ENCODE assay signal across 1 cellular context in genomic region chr5:109900911-109901627, GRCh38.
A peak's percentile ranks its signal among the peaks of the same experiment; 100 is the strongest.
TF ChIP-seq lines count a peak whose summit lies in the region.

No MANE protein-coding gene starts in this region.

TF ChIP-seq in HepG2, 621 proteins besides CTCF, POLR2A, EP300 and RAD21 (continued from another document and continues in another):
- TF ChIP-seq ZBTB34 (CRISPR knock-in tag; IDR thresholded peaks at IDR 0.05) (peak; percentile 7; the same call in 1 of the 2 replicates), CAMTA2 (CRISPR knock-in tag; IDR thresholded peaks at IDR 0.05; ENCODE audit: borderline replicate concordance) (no peak), NFRKB (IDR thresholded peaks at IDR 0.05) (no peak), TGIF2 (CRISPR knock-in tag; IDR thresholded peaks at IDR 0.05) (peak; percentile 91), ZNF749 (CRISPR knock-in tag; IDR thresholded peaks at IDR 0.05; ENCODE audit: borderline replicate concordance) (peak; percentile 18; the same call in 1 of the 2 replicates), FOXK2 (IDR thresholded peaks at IDR 0.05) (peak; percentile 60), ZNF839 (CRISPR knock-in tag; IDR thresholded peaks at IDR 0.05; ENCODE audit: borderline replicate concordance) (no peak), SP140L (CRISPR knock-in tag; IDR thresholded peaks at IDR 0.05; ENCODE audit: borderline replicate concordance) (0 out of 2 replicates have a peak, but pooled peaks have one; percentile 7), ZSCAN29 (CRISPR knock-in tag; conservative IDR thresholded peaks at IDR 0.05) (peak; percentile 44; the same call in 1 of the 2 replicates), ZNF800 (CRISPR knock-in tag; IDR thresholded peaks at IDR 0.05) (peak; percentile 46; the same call in 1 of the 2 replicates), ZNF589 (CRISPR knock-in tag; conservative IDR thresholded peaks at IDR 0.05) (no peak), SIX4 (CRISPR knock-in tag; IDR thresholded peaks at IDR 0.05) (peak; percentile 94), RNF219 (CRISPR knock-in tag; IDR thresholded peaks at IDR 0.05) (peak; percentile 68; the same call in 1 of the 2 replicates), AKAP8 (CRISPR knock-in tag; IDR thresholded peaks at IDR 0.05) (no peak), XBP1 (CRISPR knock-in tag; IDR thresholded peaks at IDR 0.05) (no peak), HNF4G (IDR thresholded peaks at IDR 0.05; ENCODE audit: borderline replicate concordance, low read depth, low read length) (peak; percentile 92), HNF4G (CRISPR knock-in tag; IDR thresholded peaks at IDR 0.05; ENCODE audit: borderline replicate concordance, low read depth) (no peak; the same call in 1 of the 2 replicates), ZBTB14 (CRISPR knock-in tag; IDR thresholded peaks at IDR 0.05) (no peak), ZNF234 (CRISPR knock-in tag; conservative IDR thresholded peaks at IDR 0.05) (0 out of 2 replicates have a peak, but pooled peaks have one; percentile 28), KDM6A (CRISPR knock-in tag; IDR thresholded peaks at IDR 0.05; ENCODE audit: low read depth) (peak; percentile 98), ZNF446 (CRISPR knock-in tag; IDR thresholded peaks at IDR 0.05) (no peak), ETS1 (CRISPR knock-in tag; IDR thresholded peaks at IDR 0.05) (no peak), ZSCAN20 (CRISPR knock-in tag; IDR thresholded peaks at IDR 0.05; ENCODE audit: borderline replicate concordance) (no peak; the same call in 1 of the 2 replicates), ZSCAN5A (CRISPR knock-in tag; IDR thresholded peaks at IDR 0.05; ENCODE audit: borderline replicate concordance) (no peak; the same call in 1 of the 2 replicates), TEAD2 (CRISPR knock-in tag; IDR thresholded peaks at IDR 0.05) (no peak), HNF1A (IDR thresholded peaks at IDR 0.05; ENCODE audit: low read depth) (peak; percentile 99), HNF1A (CRISPR knock-in tag; IDR thresholded peaks at IDR 0.05; ENCODE audit: borderline replicate concordance) (peak; percentile 99), CHCHD3 (CRISPR knock-in tag; IDR thresholded peaks at IDR 0.05) (no peak), KDM1A (CRISPR knock-in tag; IDR thresholded peaks at IDR 0.05) (peak; percentile 19; the same call in 1 of the 2 replicates), ZUFSP (CRISPR knock-in tag; IDR thresholded peaks at IDR 0.05; ENCODE audit: borderline replicate concordance) (no peak), AHDC1 (CRISPR knock-in tag; IDR thresholded peaks at IDR 0.05; ENCODE audit: borderline replicate concordance) (peak; percentile 87; the same call in 1 of the 2 replicates), IRF2 (CRISPR knock-in tag; IDR thresholded peaks at IDR 0.05) (peak; percentile 43; the same call in 1 of the 2 replicates), NR1H2 (CRISPR knock-in tag; IDR thresholded peaks at IDR 0.05; ENCODE audit: borderline replicate concordance, low read depth) (no peak), ZNF788 (CRISPR knock-in tag; IDR thresholded peaks at IDR 0.05; ENCODE audit: borderline replicate concordance) (peak; percentile 53; the same call in 1 of the 2 replicates)
